26 cellular contexts compared by ENCODE assay signal in genomic region chr2:155994315-155994714, GRCh38.
"Had no signal": no experiment of that assay in that cellular context is flagged by ENCODE, and none has a peak within 500 bp of the region (broad histone marks: within the 10 kb centered on the region; RNA-seq: fewer than 3 reads in every experiment).

No MANE protein-coding gene starts in this region.

- H3K27me3 ChIP-seq: colonic mucosa, esophagus squamous epithelium, gastrocnemius medialis, heart right ventricle, left lung had no signal

- H3K27ac Mint-ChIP-seq: dendritic cell treated with granulocyte-macrophage colony-stimulating factor and Interleukin-4, amounts not matched to agents 40 ng/mL and 50 ng/mL, for 4 days; effector memory CD8-positive, alpha-beta T cell; endodermal cell; mesothelial cell of epicardium had no signal

- H3K27ac ChIP-seq: colonic mucosa, epithelial cell of prostate, esophagus squamous epithelium, gastrocnemius medialis, heart right ventricle, left lung, lower lobe of right lung had no signal

- H3K36me3 ChIP-seq: colonic mucosa, esophagus squamous epithelium, gastrocnemius medialis, heart right ventricle, left lung, lower lobe of right lung had no signal

- H3K4me1 ChIP-seq: colonic mucosa, esophagus squamous epithelium, gastrocnemius medialis, heart right ventricle, left lung, lower lobe of right lung had no signal

- H3K9me3 ChIP-seq: colonic mucosa, esophagus squamous epithelium, left lung, lower lobe of right lung, mucosa of descending colon had no signal

- ATAC-seq: effector memory CD8-positive, alpha-beta T cell; esophagus mucosa; gastrocnemius medialis; heart right ventricle; left colon; left lung; left ventricle myocardium superior; lower lobe of right lung; mucosa of descending colon had no signal

- DNase-seq: colonic mucosa; cortex of kidney; effector CD8-positive, alpha-beta T cell; effector memory CD8-positive, alpha-beta T cell; endodermal cell; erythroblast; esophagus squamous epithelium; foreskin fibroblast; foreskin melanocyte; gastrocnemius medialis; glutamatergic neuron; head of caudate nucleus; heart right ventricle; hippocampal formation; kidney; kidney glomerular epithelial cell; left colon; left lung; left ventricle myocardium superior; lower lobe of right lung; mesenchymal stem cell; mucosa of descending colon had no signal

- H3K4me1 Mint-ChIP-seq: endodermal cell, mesothelial cell of epicardium had no signal

- H3K9me3 Mint-ChIP-seq: dendritic cell treated with granulocyte-macrophage colony-stimulating factor and Interleukin-4, amounts not matched to agents 40 ng/mL and 50 ng/mL, for 4 days; effector memory CD8-positive, alpha-beta T cell had no signal

- H3K27me3 Mint-ChIP-seq: dendritic cell treated with granulocyte-macrophage colony-stimulating factor and Interleukin-4, amounts not matched to agents 40 ng/mL and 50 ng/mL, for 4 days; effector memory CD8-positive, alpha-beta T cell had no signal

- H3K4me3 ChIP-seq: colonic mucosa, esophagus squamous epithelium, gastrocnemius medialis, heart right ventricle, left lung, lower lobe of right lung, mucosa of descending colon had no signal

- H3K4me3 Mint-ChIP-seq: dendritic cell treated with granulocyte-macrophage colony-stimulating factor and Interleukin-4, amounts not matched to agents 40 ng/mL and 50 ng/mL, for 4 days; effector memory CD8-positive, alpha-beta T cell; endodermal cell; mesothelial cell of epicardium had no signal
